In genomic region chr4:6346373-6347110, GRCh38 we compare ENCODE assay signal across 22 cellular contexts.
"Had no signal": no experiment of that assay in that cellular context is flagged by ENCODE, and none has a peak within 500 bp of the region (broad histone marks: within the 10 kb centered on the region; RNA-seq: fewer than 3 reads in every experiment).

No MANE protein-coding gene starts in this region.

- H3K27me3 ChIP-seq: brain microvascular endothelial cell, Peyer's patch had no signal

- H3K9ac ChIP-seq: SK-N-SH had no signal

- ATAC-seq: activated naive CD4-positive, alpha-beta T cell treated with anti-CD3 and anti-CD28 coated beads, Interleukin-2, amount 50 U/mL, for 72 hours; activated T-cell treated with anti-CD3 and anti-CD28 coated beads, Interleukin-2, amount 50 U/mL, for 4 hours; K562 had no signal

- DNase-seq: activated CD4-positive, alpha-beta memory T cell treated with anti-CD3 and anti-CD28 coated beads for 36 hours; activated CD4-positive, alpha-beta T cell treated with anti-CD3 and anti-CD28 coated beads, Interleukin-2, amount 10 ng/mL, durations not matched to agents 7 days and 5 days; activated CD4-positive, CD25-positive, alpha-beta regulatory T cell; activated CD8-positive, alpha-beta memory T cell treated with anti-CD3 and anti-CD28 coated beads for 24 hours; activated effector memory CD4-positive, alpha-beta T cell treated with anti-CD3 and anti-CD28 coated beads, Interleukin-2, amount 50 U/mL, for 16 hours; activated naive CD4-positive, alpha-beta T cell treated with Interleukin-2 at 50 U/mL for 16 hours; activated T-cell treated with anti-CD3 and anti-CD28 coated beads, Interleukin-2, amount 50 U/mL, for 4 hours; amygdala; brain microvascular endothelial cell; Kasumi-1; NCI-H1105 treated with DMSO at 0.1 percent for 48 hours; NCI-H1436 treated with DMSO at 0.1 percent for 48 hours; NCI-H187; NCI-H2081 treated with DMSO at 0.1 percent for 48 hours; NCI-H446; NCI-H524; Peyer's patch; SK-N-SH; T-helper 1 cell had no signal

- H3K27ac ChIP-seq: brain microvascular endothelial cell, Peyer's patch, VCaP had no signal

- H3K4me2 ChIP-seq: SK-N-SH had no signal

- H3K36me3 ChIP-seq: brain microvascular endothelial cell, Peyer's patch had no signal

- H3K9me3 ChIP-seq: Peyer's patch, SK-N-SH had no signal

- H3K4me1 ChIP-seq: Peyer's patch had no signal

- H3K4me3 ChIP-seq: K562, Peyer's patch had no signal
